ENCODE assay signal across 13 cellular contexts in genomic region chrX:129773649-129774458, GRCh38. TPM values are rescaled to one million over a fixed set of nuclear protein-coding genes. Genes with fewer than 3 reads are reported as not detected.
A peak's percentile ranks its signal among the peaks of the same experiment; 100 is the strongest.
DNase-seq lines count a peak whose midpoint lies in the region; ATAC-seq, FAIRE-seq and TF ChIP-seq lines count a peak whose summit lies in the region.
"Had no signal": no experiment of that assay in that cellular context is flagged by ENCODE, and none has a peak within 500 bp of the region (broad histone marks: within the 10 kb centered on the region; RNA-seq: fewer than 3 reads in every experiment).

No MANE protein-coding gene starts in this region.

- H3K27ac ChIP-seq in HepG2 (ENCODE audit: extremely low read length, insufficient read depth, low read length) = peak overlapping the region; percentile 66

- H3K36me3 ChIP-seq in HepG2 (replicated peaks in 1 of 2; ENCODE audit: control insufficient read depth in 1 of 2, insufficient read depth in 2 of 2, low read length in 2 of 2) = no peaks in the 10 kb centered on the region
- H3K36me3 ChIP-seq: MG63 had no signal

- no TSS peak for BruUV-seq in HepG2 (replicated peaks; lab: Mats Ljungman, UMichigan)

- H3K4me1 Mint-ChIP-seq in activated CD4-positive, alpha-beta memory T cell treated with anti-CD3 and anti-CD28 coated beads for 36 hours (ENCODE audit: low read depth) = peaks cover 65% of the 10 kb centered on the region

- no peaks in the 10 kb centered on the region for H3K27me3 ChIP-seq in HepG2 (ENCODE audit: control insufficient read depth in 1 of 2, insufficient read depth in 2 of 2, low read length in 2 of 2)
- H3K27me3 ChIP-seq: MG63 had no signal

- FAIRE-seq in HepG2 (lab: Jason Lieb, UNC) = peak; percentile 87

- no peak overlapping the region for H2AFZ ChIP-seq in HepG2 (ENCODE audit: low read length)

- ATAC-seq in HepG2 = peak; percentile 85

- TF ChIP-seq POLR2A in HepG2 (IDR thresholded peaks at IDR 0.05; ENCODE audit: insufficient read depth in 1 of 2, low read depth in 2 of 2, low read length in 2 of 2) = no peak

- CTCF ChIA-PET in activated CD4-positive, alpha-beta memory T cell treated with anti-CD3 and anti-CD28 coated beads for 36 hours (lab: Charles Lee) = interaction anchor here (1.3 to 3.1 kb wide), 3 partner anchors 9 to 14 kb away, joined by 4 to 9 read pairs (median 8); no protein-coding TSS in a partner anchor
- CTCF ChIA-PET in HepG2 (lab: Yijun Ruan, JAX; ENCODE audit: low intra/inter-chr PET ratio, low total read pairs) = no interaction called here

- in situ Hi-C loops in HepG2 (cut with HindIII; ENCODE audit: extremely low pct_ligation_motif_present, low pct_unique_long_range_greater_than_20kb) = no loop called here

- H3K9me3 ChIP-seq in HepG2 (ENCODE audit: low read length) = no peaks in the 10 kb centered on the region
- H3K9me3 ChIP-seq: MG63 had no signal

- peak overlapping the region; percentile 53 for H3K4me2 ChIP-seq in HepG2 (ENCODE audit: low read depth, low read length)

- H3K36me3 Mint-ChIP-seq in activated CD4-positive, alpha-beta memory T cell treated with anti-CD3 and anti-CD28 coated beads for 36 hours = no peaks in the 10 kb centered on the region

- no peak for TF ChIP-seq RAD21 in HepG2 (CRISPR knock-in tag; IDR thresholded peaks at IDR 0.05)

- H3K27ac Mint-ChIP-seq in activated CD4-positive, alpha-beta memory T cell treated with anti-CD3 and anti-CD28 coated beads for 36 hours = peak overlapping the region; percentile 92

- DNase-seq in activated gamma-delta T cell treated with Interleukin-2 at 50 U/mL for 16 hours (peak; percentile 32), activated gamma-delta T cell (lab: John Stamatoyannopoulos, UW) (no peak), HepG2 (ENCODE audit: low spot score) (peak; percentile 80), DMS114 treated with DMSO at 0.1 percent for 48 hours (lab: John Stamatoyannopoulos, UW; ENCODE audit: unreplicated experiment) (no peak), NCI-H446 treated with DMSO at 0.1 percent for 48 hours (lab: John Stamatoyannopoulos, UW) (no peak), NCI-H2081 (lab: John Stamatoyannopoulos, UW) (no peak)
- peak; percentile 44 for DNase-seq in activated CD4-positive, alpha-beta memory T cell treated with anti-CD3 and anti-CD28 coated beads for 36 hours
- DNase-seq in stimulated activated naive CD4-positive, alpha-beta T cell (lab: John Stamatoyannopoulos, UW) = no peak
- DNase-seq: activated T-cell treated with anti-CD3 and anti-CD28 coated beads for 4 hours, islet precursor cell, MG63, NCI-H69 had no signal

- no peak overlapping the region for H3K4me3 Mint-ChIP-seq in activated CD4-positive, alpha-beta memory T cell treated with anti-CD3 and anti-CD28 coated beads for 36 hours

- intact Hi-C loops in activated CD4-positive, alpha-beta memory T cell treated with anti-CD3 and anti-CD28 coated beads for 36 hours (cut with micrococcal nuclease) = no loop called here
- intact Hi-C loops in HepG2 (cut with micrococcal nuclease; ENCODE audit: unreplicated experiment) = no loop called here

- TF ChIP-seq EP300 in HepG2 (IDR thresholded peaks at IDR 0.05; ENCODE audit: low read depth in 2 of 2, low read length in 2 of 2) = peak in 1 of 2 experiments; percentile 41; a peak in 1 of 4 replicates
- TF ChIP-seq EP300 in HepG2 (CRISPR knock-in tag; IDR thresholded peaks at IDR 0.05; ENCODE audit: borderline replicate concordance) = no peak

- peak overlapping the region in 1 of 3 experiments; percentile 2; a peak in 1 of 6 replicates for H3K4me3 ChIP-seq in HepG2 (replicated peaks in 1 of 3; ENCODE audit: insufficient read depth in 1 of 3, low read depth in 2 of 3, low read length in 3 of 3)
- H3K4me3 ChIP-seq: MG63 had no signal

- H4K20me1 ChIP-seq in HepG2 (ENCODE audit: insufficient read depth, low read length) = no peaks in the 10 kb centered on the region

- H3K79me2 ChIP-seq in HepG2 (ENCODE audit: insufficient read depth, low read length) = no peaks in the 10 kb centered on the region

- no peak overlapping the region for H3K9ac ChIP-seq in HepG2 (ENCODE audit: insufficient read depth, low read depth, low read length)

- POLR2A ChIA-PET in activated CD4-positive, alpha-beta memory T cell treated with anti-CD3 and anti-CD28 coated beads for 36 hours (lab: Charles Lee) = interaction anchor here (1.4 to 5.2 kb wide), 3 partner anchors 7 to 24 kb away, joined by 6 to 32 read pairs (median 7); no protein-coding TSS in a partner anchor
- POLR2A ChIA-PET in HepG2 (lab: Yijun Ruan, JAX) = interaction anchor here (1.0 kb wide), 2 partner anchors 14 to 53 kb away, joined by 3 to 4 read pairs; no protein-coding TSS in a partner anchor

- no peaks in the 10 kb centered on the region for H3K27me3 Mint-ChIP-seq in activated CD4-positive, alpha-beta memory T cell treated with anti-CD3 and anti-CD28 coated beads for 36 hours

- TF ChIP-seq CTCF in HepG2 (CRISPR knock-in tag; IDR thresholded peaks at IDR 0.05) = no peak

- H3K9me3 Mint-ChIP-seq in activated CD4-positive, alpha-beta memory T cell treated with anti-CD3 and anti-CD28 coated beads for 36 hours = no peaks in the 10 kb centered on the region

- peaks cover 75% of the 10 kb centered on the region for H3K4me1 ChIP-seq in HepG2 (ENCODE audit: insufficient read depth, low read length)

- WGBS in HepG2 (ENCODE audit: low lambda C conversion rate) = 45% methylated on average over 4 of the region's 4 CpGs

TF ChIP-seq in HepG2, 621 proteins besides CTCF, POLR2A, EP300 and RAD21 (continues in another document):
- no peak for TF ChIP-seq MYPOP (CRISPR knock-in tag; IDR thresholded peaks at IDR 0.05)
- TF ChIP-seq MIXL1 (CRISPR knock-in tag; IDR thresholded peaks at IDR 0.05) = peak; percentile 39; the same call in 1 of the 2 replicates

RNA-seq across cellular contexts. Expression of gene SASH3, which starts 5.9 kb away (rescaled TPM):
- 100 to 1,000 TPM; 126 to 133 TPM for total RNA-seq in activated CD4-positive, alpha-beta memory T cell treated with anti-CD3 and anti-CD28 coated beads for 36 hours
- not detected in 2 replicates for total RNA-seq in HepG2 (2016; rRNA removed; fragmentation: Illumina TruSeq; extraction: Trizol)
- total RNA-seq in HepG2 (2016; cell fraction: cytosol; rRNA removed; fragmentation: Illumina TruSeq; extraction: Trizol; ENCODE audit: low read depth) = not detected in 2 replicates
- total RNA-seq in HepG2 (2016; cell fraction: insoluble cytoplasmic fraction; rRNA removed; fragmentation: Illumina TruSeq; extraction: Trizol) = not detected in 2 replicates
- total RNA-seq in HepG2 (2016; cell fraction: membrane; rRNA removed; fragmentation: Illumina TruSeq; extraction: Trizol) = not detected in 2 replicates
- not detected in 2 replicates for total RNA-seq in HepG2 (2016; cell fraction: nucleus; rRNA removed; fragmentation: Illumina TruSeq; extraction: Trizol)
- polyA plus RNA-seq in HepG2 (2011; rRNA removed) = 0.08 and 0.09 TPM in 2 replicates
- polyA plus RNA-seq in HepG2 (2011; cell fraction: cytosol; rRNA removed) = 0.11 and 0.12 TPM in 2 replicates
- 0.03 and 0.10 TPM in 2 replicates for polyA plus RNA-seq in HepG2 (2011; cell fraction: nucleus; rRNA removed)
- 0.11 TPM in 1 of 2 replicates, not detected in the other for polyA plus RNA-seq in HepG2 (2012)
- polyA plus RNA-seq in HepG2 (2016; cell fraction: cytosol; fragmentation: Illumina TruSeq; extraction: Trizol; ENCODE audit: low read depth) = not detected in 2 replicates
- polyA plus RNA-seq in HepG2 (2016; cell fraction: insoluble cytoplasmic fraction; fragmentation: Illumina TruSeq; extraction: Trizol; ENCODE audit: low read depth) = not detected in 2 replicates
- polyA plus RNA-seq in HepG2 (2016; cell fraction: membrane; fragmentation: Illumina TruSeq; extraction: Trizol; ENCODE audit: low read depth) = not detected in 2 replicates
- not detected in 2 replicates for polyA plus RNA-seq in HepG2 (2016; cell fraction: nucleus; fragmentation: Illumina TruSeq; extraction: Trizol; ENCODE audit: insufficient read depth, low read depth)
- polyA minus RNA-seq in HepG2 (2011; rRNA and poly(A)+ RNA removed; ENCODE audit: low replicate concordance) = 0.07 TPM in 1 of 2 replicates, not detected in the other
- not detected in 2 replicates for polyA minus RNA-seq in HepG2 (2011; cell fraction: cytosol; rRNA and poly(A)+ RNA removed)
- polyA minus RNA-seq in HepG2 (2011; cell fraction: nucleus; rRNA and poly(A)+ RNA removed) = not detected in 2 replicates
- total RNA-seq: osteoblast had no signal

RNA-seq across cellular contexts. Expression of gene XPNPEP2, which starts 35.1 kb away (rescaled TPM):
- under 1 TPM; 0.80 to 0.93 TPM for total RNA-seq in activated CD4-positive, alpha-beta memory T cell treated with anti-CD3 and anti-CD28 coated beads for 36 hours
- 0.49 and 1.1 TPM in 2 replicates for total RNA-seq in HepG2 (2016; rRNA removed; fragmentation: Illumina TruSeq; extraction: Trizol)
- not detected in 2 replicates for total RNA-seq in HepG2 (2016; cell fraction: cytosol; rRNA removed; fragmentation: Illumina TruSeq; extraction: Trizol; ENCODE audit: low read depth)
- total RNA-seq in HepG2 (2016; cell fraction: insoluble cytoplasmic fraction; rRNA removed; fragmentation: Illumina TruSeq; extraction: Trizol) = 0.34 and 1.1 TPM in 2 replicates
- 0.15 and 0.17 TPM in 2 replicates for total RNA-seq in HepG2 (2016; cell fraction: membrane; rRNA removed; fragmentation: Illumina TruSeq; extraction: Trizol)
- 0.68 and 1.3 TPM in 2 replicates for total RNA-seq in HepG2 (2016; cell fraction: nucleus; rRNA removed; fragmentation: Illumina TruSeq; extraction: Trizol)
- 1.8 and 3.8 TPM in 2 replicates for polyA plus RNA-seq in HepG2 (2011; rRNA removed)
- 1.5 and 1.7 TPM in 2 replicates for polyA plus RNA-seq in HepG2 (2011; cell fraction: cytosol; rRNA removed)
- polyA plus RNA-seq in HepG2 (2011; cell fraction: nucleus; rRNA removed) = 3.5 and 4.1 TPM in 2 replicates
- 3.9 and 5.5 TPM in 2 replicates for polyA plus RNA-seq in HepG2 (2012)
- polyA plus RNA-seq in HepG2 (2016; cell fraction: cytosol; fragmentation: Illumina TruSeq; extraction: Trizol; ENCODE audit: low read depth) = 0.06 and 0.21 TPM in 2 replicates
- polyA plus RNA-seq in HepG2 (2016; cell fraction: insoluble cytoplasmic fraction; fragmentation: Illumina TruSeq; extraction: Trizol; ENCODE audit: low read depth) = 0.59 and 0.69 TPM in 2 replicates
- 0.15 and 0.25 TPM in 2 replicates for polyA plus RNA-seq in HepG2 (2016; cell fraction: membrane; fragmentation: Illumina TruSeq; extraction: Trizol; ENCODE audit: low read depth)
- 2.0 and 2.7 TPM in 2 replicates for polyA plus RNA-seq in HepG2 (2016; cell fraction: nucleus; fragmentation: Illumina TruSeq; extraction: Trizol; ENCODE audit: insufficient read depth, low read depth)
- polyA minus RNA-seq in HepG2 (2011; rRNA and poly(A)+ RNA removed; ENCODE audit: low replicate concordance) = 2.4 TPM in 1 of 2 replicates, not detected in the other
- 0.53 and 1.3 TPM in 2 replicates for polyA minus RNA-seq in HepG2 (2011; cell fraction: cytosol; rRNA and poly(A)+ RNA removed)
- polyA minus RNA-seq in HepG2 (2011; cell fraction: nucleus; rRNA and poly(A)+ RNA removed) = 2.1 and 2.9 TPM in 2 replicates
- total RNA-seq: osteoblast had no signal

Comparison
In these comparisons a context has a peak if more than half of its experiments do, and no peak if none do; other contexts are left out.
1. DNase-seq: peak in activated gamma-delta T cell treated with Interleukin-2 at 50 U/mL for 16 hours (single experiment), activated CD4-positive, alpha-beta memory T cell treated with anti-CD3 and anti-CD28 coated beads for 36 hours (single experiment) and HepG2 (single experiment); none in activated gamma-delta T cell (single experiment), DMS114 treated with DMSO at 0.1 percent for 48 hours (single experiment), NCI-H446 treated with DMSO at 0.1 percent for 48 hours (single experiment), NCI-H2081 (0 of 2) and stimulated activated naive CD4-positive, alpha-beta T cell (0 of 6).
2. RNA of gene SASH3, which starts 5.9 kb away (total RNA-seq): 126 to 133 TPM in activated CD4-positive, alpha-beta memory T cell treated with anti-CD3 and anti-CD28 coated beads for 36 hours; not detected in HepG2; every median in the first group is over 100 times any median in the second.